2 cellular contexts compared by ENCODE assay signal in the genomic region with DNA sequence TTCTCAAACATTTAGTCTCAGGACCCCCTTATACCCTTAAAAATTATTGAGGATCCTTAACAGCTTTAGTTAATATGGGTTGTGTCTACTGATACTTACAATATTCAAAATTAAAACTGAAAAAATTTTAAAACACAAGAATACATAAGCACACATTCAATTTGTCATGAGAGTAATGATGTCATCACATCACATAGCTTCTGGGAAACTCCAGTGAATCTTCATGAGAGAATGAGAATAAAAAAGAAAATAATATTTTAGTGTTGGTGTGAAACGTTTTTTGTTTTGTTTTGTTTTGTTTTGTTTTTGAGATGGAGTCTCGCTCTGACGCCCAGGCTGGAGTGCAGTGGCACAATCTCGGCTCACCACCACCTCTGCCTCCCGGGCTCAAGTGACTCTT.
TF ChIP-seq lines count a peak whose summit lies in the region.

No MANE protein-coding gene starts in this region.

TF ChIP-seq in HepG2, 621 proteins besides CTCF, POLR2A, EP300 and RAD21:
- TF ChIP-seq ATF7 (IDR thresholded peaks at IDR 0.05): peak; percentile 84
- TF ChIP-seq ATF7 (CRISPR knock-in tag; IDR thresholded peaks at IDR 0.05): no peak
- no peak for TF ChIP-seq HOXA5 (CRISPR knock-in tag; IDR thresholded peaks at IDR 0.05)
- TF ChIP-seq, protein P1, sequence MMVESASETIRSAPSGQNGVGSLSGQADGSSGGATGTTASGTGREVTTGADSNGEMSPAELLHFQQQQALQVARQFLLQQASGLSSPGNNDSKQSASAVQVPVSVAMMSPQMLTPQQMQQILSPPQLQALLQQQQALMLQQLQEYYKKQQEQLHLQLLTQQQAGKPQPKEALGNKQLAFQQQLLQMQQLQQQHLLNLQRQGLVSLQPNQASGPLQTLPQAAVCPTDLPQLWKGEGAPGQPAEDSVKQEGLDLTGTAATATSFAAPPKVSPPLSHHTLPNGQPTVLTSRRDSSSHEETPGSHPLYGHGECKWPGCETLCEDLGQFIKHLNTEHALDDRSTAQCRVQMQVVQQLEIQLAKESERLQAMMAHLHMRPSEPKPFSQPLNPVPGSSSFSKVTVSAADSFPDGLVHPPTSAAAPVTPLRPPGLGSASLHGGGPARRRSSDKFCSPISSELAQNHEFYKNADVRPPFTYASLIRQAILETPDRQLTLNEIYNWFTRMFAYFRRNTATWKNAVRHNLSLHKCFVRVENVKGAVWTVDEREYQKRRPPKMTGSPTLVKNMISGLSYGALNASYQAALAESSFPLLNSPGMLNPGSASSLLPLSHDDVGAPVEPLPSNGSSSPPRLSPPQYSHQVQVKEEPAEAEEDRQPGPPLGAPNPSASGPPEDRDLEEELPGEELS (CRISPR knock-in tag; IDR thresholded peaks at IDR 0.05): no peak
- no peak for TF ChIP-seq STAG1 (CRISPR knock-in tag; IDR thresholded peaks at IDR 0.05)
- TF ChIP-seq ZNF331 (CRISPR knock-in tag; IDR thresholded peaks at IDR 0.05): no peak
- TF ChIP-seq ZNF615 (CRISPR knock-in tag; IDR thresholded peaks at IDR 0.05; ENCODE audit: borderline replicate concordance): no peak
- no peak for TF ChIP-seq GTF3A (CRISPR knock-in tag; conservative IDR thresholded peaks at IDR 0.05)
- TF ChIP-seq RBM22 (optimal IDR thresholded peaks at IDR 0.05; ENCODE audit: low read length): no peak
- peak; percentile 55 for TF ChIP-seq CREB1 (IDR thresholded peaks at IDR 0.05)
- TF ChIP-seq CREB1 (CRISPR knock-in tag; IDR thresholded peaks at IDR 0.05): no peak
- no peak for TF ChIP-seq ZNF747 (CRISPR knock-in tag; IDR thresholded peaks at IDR 0.05; ENCODE audit: borderline replicate concordance)
- no peak for TF ChIP-seq MYC (CRISPR knock-in tag; IDR thresholded peaks at IDR 0.05; ENCODE audit: borderline replicate concordance)
- TF ChIP-seq ZZZ3 (CRISPR knock-in tag; IDR thresholded peaks at IDR 0.05; ENCODE audit: borderline replicate concordance): no peak
- no peak for TF ChIP-seq NFE2L1 (CRISPR knock-in tag; IDR thresholded peaks at IDR 0.05; ENCODE audit: borderline replicate concordance)
- TF ChIP-seq GABPA (IDR thresholded peaks at IDR 0.05; ENCODE audit: low read depth, low read length): no peak
- no peak for TF ChIP-seq GABPA (CRISPR knock-in tag; IDR thresholded peaks at IDR 0.05; ENCODE audit: low read depth)
- no peak for TF ChIP-seq ZNF558 (CRISPR knock-in tag; IDR thresholded peaks at IDR 0.05; ENCODE audit: borderline replicate concordance)

TF ChIP-seq in K562, 482 proteins besides CTCF, POLR2A, EP300 and RAD21:
- TF ChIP-seq, protein P2, sequence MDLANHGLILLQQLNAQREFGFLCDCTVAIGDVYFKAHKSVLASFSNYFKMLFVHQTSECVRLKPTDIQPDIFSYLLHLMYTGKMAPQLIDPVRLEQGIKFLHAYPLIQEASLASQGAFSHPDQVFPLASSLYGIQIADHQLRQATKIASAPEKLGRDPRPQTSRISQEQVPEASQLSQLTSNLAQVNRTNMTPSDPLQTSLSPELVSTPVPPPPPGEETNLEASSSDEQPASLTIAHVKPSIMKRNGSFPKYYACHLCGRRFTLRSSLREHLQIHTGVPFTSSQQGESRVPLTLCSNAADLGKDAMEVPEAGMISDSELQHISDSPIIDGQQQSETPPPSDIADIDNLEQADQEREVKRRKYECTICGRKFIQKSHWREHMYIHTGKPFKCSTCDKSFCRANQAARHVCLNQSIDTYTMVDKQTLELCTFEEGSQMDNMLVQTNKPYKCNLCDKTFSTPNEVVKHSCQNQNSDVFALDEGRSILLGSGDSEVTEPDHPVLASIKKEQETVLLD (IDR thresholded peaks at IDR 0.05): no peak
- TF ChIP-seq, protein P3, sequence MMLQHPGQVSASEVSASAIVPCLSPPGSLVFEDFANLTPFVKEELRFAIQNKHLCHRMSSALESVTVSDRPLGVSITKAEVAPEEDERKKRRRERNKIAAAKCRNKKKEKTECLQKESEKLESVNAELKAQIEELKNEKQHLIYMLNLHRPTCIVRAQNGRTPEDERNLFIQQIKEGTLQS (IDR thresholded peaks at IDR 0.05): peak; percentile 17; the same call in 1 of the 2 replicates
- TF ChIP-seq, protein P3 (CRISPR knock-in tag; conservative IDR thresholded peaks at IDR 0.05): no peak
